In genomic region chrX:128781506-128781905, GRCh38 we compare ENCODE assay signal across 8 cellular contexts.
DNase-seq lines count a peak whose midpoint lies in the region; ATAC-seq and TF ChIP-seq lines count a peak whose summit lies in the region.

No MANE protein-coding gene starts in this region.

- H3K9me3 ChIP-seq in body of pancreas (no peaks in the 10 kb centered on the region), T-helper 17 cell (ENCODE audit: control insufficient read depth, low read length, poor library complexity, severe bottlenecking) (no peaks in the 10 kb centered on the region)

- no peaks in the 10 kb centered on the region for H3K27me3 ChIP-seq in body of pancreas

- no peaks in the 10 kb centered on the region for H3K36me3 ChIP-seq in body of pancreas (replicated peaks in 1 of 2; ENCODE audit: insufficient read depth in 1 of 2, low read depth in 2 of 2)

- WGBS in body of pancreas, 2 donors: no CpG with 5 or more reads among the region's 1 CpG

- DNase-seq in activated T-cell treated with anti-CD3 and anti-CD28 coated beads, Interleukin-2, amount 50 U/mL, for 72 hours: peak; percentile 15 to 33
- DNase-seq in activated T-cell treated with anti-CD3 and anti-CD28 coated beads for 4 hours (no peak), NCI-H1105 treated with DMSO at 0.1 percent for 48 hours (lab: John Stamatoyannopoulos, UW) (peak; percentile 7), body of pancreas (peak; percentile 13 to 39 (median 14)), retina (peak; percentile 14), T-helper 17 cell (no peak)

- H3K4me3 ChIP-seq in body of pancreas: no peak overlapping the region

- H3K27ac Mint-ChIP-seq in activated T-cell treated with anti-CD3 and anti-CD28 coated beads, Interleukin-2, amount 50 U/mL, for 72 hours: no peak overlapping the region
- H3K27ac Mint-ChIP-seq in T-helper 17 cell: no peak overlapping the region

- peaks cover 7% of the 10 kb centered on the region for H3K27me3 Mint-ChIP-seq in activated T-cell treated with anti-CD3 and anti-CD28 coated beads, Interleukin-2, amount 50 U/mL, for 72 hours (ENCODE audit: low read depth)
- no peaks in the 10 kb centered on the region for H3K27me3 Mint-ChIP-seq in T-helper 17 cell

- H3K4me3 Mint-ChIP-seq in activated T-cell treated with anti-CD3 and anti-CD28 coated beads, Interleukin-2, amount 50 U/mL, for 72 hours: no peak overlapping the region
- no peak overlapping the region for H3K4me3 Mint-ChIP-seq in T-helper 17 cell

- intact Hi-C loops in body of pancreas (cut with DNase I): no loop called here

- H3K27ac ChIP-seq in body of pancreas: no peak overlapping the region

- H3K9me3 Mint-ChIP-seq in activated T-cell treated with anti-CD3 and anti-CD28 coated beads, Interleukin-2, amount 50 U/mL, for 72 hours: peaks cover 0 to 7% of the 10 kb centered on the region in 2 donors

- ATAC-seq in activated T-cell treated with anti-CD3 and anti-CD28 coated beads, Interleukin-2, amount 50 U/mL, for 72 hours (replicated peaks in 1 of 2): peak; percentile 44 to 52
- ATAC-seq in body of pancreas (no peak), GM21619 (IDR thresholded peaks at IDR 0.05; ENCODE audit: unreplicated experiment) (no peak), T-helper 17 cell (no peak), GM18498 (IDR thresholded peaks at IDR 0.05; ENCODE audit: unreplicated experiment) (no peak)

- peaks cover 15% of the 10 kb centered on the region for H3K4me1 Mint-ChIP-seq in activated T-cell treated with anti-CD3 and anti-CD28 coated beads, Interleukin-2, amount 50 U/mL, for 72 hours (ENCODE audit: low read depth)
- peaks cover 5% of the 10 kb centered on the region for H3K4me1 Mint-ChIP-seq in T-helper 17 cell

- TF ChIP-seq POLR2A in body of pancreas (IDR thresholded peaks at IDR 0.05): no peak

- no peaks in the 10 kb centered on the region for H3K36me3 Mint-ChIP-seq in activated T-cell treated with anti-CD3 and anti-CD28 coated beads, Interleukin-2, amount 50 U/mL, for 72 hours (ENCODE audit: insufficient read depth in 2 of 2)
- no peaks in the 10 kb centered on the region for H3K36me3 Mint-ChIP-seq in T-helper 17 cell (ENCODE audit: low read depth)

- peak in 3 of 7 experiments; percentile 16 to 34 (median 20) for TF ChIP-seq CTCF in body of pancreas (IDR thresholded peaks at IDR 0.05)

- no peaks in the 10 kb centered on the region for H3K4me1 ChIP-seq in body of pancreas

Comparison
In these comparisons a context has a peak if more than half of its experiments do, and no peak if none do; other contexts are left out.
1. DNase-seq: peak in activated T-cell treated with anti-CD3 and anti-CD28 coated beads, Interleukin-2, amount 50 U/mL, for 72 hours (2 of 2), NCI-H1105 treated with DMSO at 0.1 percent for 48 hours (single experiment), body of pancreas (4 of 4) and retina (single experiment); none in activated T-cell treated with anti-CD3 and anti-CD28 coated beads for 4 hours (single experiment) and T-helper 17 cell (0 of 3).
2. ATAC-seq: peak in activated T-cell treated with anti-CD3 and anti-CD28 coated beads, Interleukin-2, amount 50 U/mL, for 72 hours (2 of 2); none in body of pancreas (single experiment), GM21619 (single experiment), T-helper 17 cell (single experiment) and GM18498 (single experiment).